Comparison of ENCODE assay signal across 12 cellular contexts in genomic region chr12:28610401-28611114, GRCh38.
"Had no signal": no experiment of that assay in that cellular context is flagged by ENCODE, and none has a peak within 500 bp of the region (broad histone marks: within the 10 kb centered on the region; RNA-seq: fewer than 3 reads in every experiment).

No MANE protein-coding gene starts in this region.

- H3K27ac ChIP-seq: cardiac muscle cell had no signal

- H3K27me3 ChIP-seq: cardiac muscle cell had no signal

- DNase-seq: activated CD8-positive, alpha-beta memory T cell treated with anti-CD3 and anti-CD28 coated beads, Interleukin-2, amount 50 U/mL, for 4 hours; activated CD8-positive, alpha-beta T cell treated with anti-CD3 and anti-CD28 coated beads for 36 hours; activated gamma-delta T cell treated with Interleukin-2 at 50 U/mL for 16 hours; activated naive CD8-positive, alpha-beta T cell treated with anti-CD3 and anti-CD28 coated beads for 36 hours; activated T-cell treated with anti-CD3 and anti-CD28 coated beads, Interleukin-2, amount 50 U/mL, for 72 hours; effector memory CD4-positive, alpha-beta T cell; left cardiac atrium; stimulated activated CD4-positive, alpha-beta T cell treated with anti-CD3 and anti-CD28 coated beads, Interleukin-4, amount 100 ng/mL, for 4 hours; stimulated activated naive CD8-positive, alpha-beta T cell treated with anti-CD3 and anti-CD28 coated beads, Interleukin-15, amount 100 ng/mL, for 72 hours; T-helper 9 cell had no signal

- H3K4me3 ChIP-seq: cardiac muscle cell had no signal

- H3K4me3 Mint-ChIP-seq: activated CD8-positive, alpha-beta T cell treated with anti-CD3 and anti-CD28 coated beads for 36 hours; activated naive CD8-positive, alpha-beta T cell treated with anti-CD3 and anti-CD28 coated beads for 36 hours; activated T-cell treated with anti-CD3 and anti-CD28 coated beads, Interleukin-2, amount 50 U/mL, for 72 hours; natural killer cell treated with Interleukin-12 subunit alpha and Interleukin-12 subunit beta and Interleukin-15 and Interleukin-18, amount 100 ng/mL, for 72 hours; stimulated activated naive CD8-positive, alpha-beta T cell treated with anti-CD3 and anti-CD28 coated beads, Interleukin-15, amount 100 ng/mL, for 72 hours had no signal

- H3K27ac Mint-ChIP-seq: activated CD8-positive, alpha-beta T cell treated with anti-CD3 and anti-CD28 coated beads for 36 hours; activated naive CD8-positive, alpha-beta T cell treated with anti-CD3 and anti-CD28 coated beads for 36 hours; activated T-cell treated with anti-CD3 and anti-CD28 coated beads, Interleukin-2, amount 50 U/mL, for 72 hours; natural killer cell treated with Interleukin-12 subunit alpha and Interleukin-12 subunit beta and Interleukin-15 and Interleukin-18, amount 100 ng/mL, for 72 hours; stimulated activated naive CD8-positive, alpha-beta T cell treated with anti-CD3 and anti-CD28 coated beads, Interleukin-15, amount 100 ng/mL, for 72 hours had no signal

- H3K4me1 Mint-ChIP-seq: activated naive CD8-positive, alpha-beta T cell treated with anti-CD3 and anti-CD28 coated beads for 36 hours; stimulated activated naive CD8-positive, alpha-beta T cell treated with anti-CD3 and anti-CD28 coated beads, Interleukin-15, amount 100 ng/mL, for 72 hours had no signal

- H3K36me3 Mint-ChIP-seq: activated naive CD8-positive, alpha-beta T cell treated with anti-CD3 and anti-CD28 coated beads for 36 hours had no signal

- H3K36me3 ChIP-seq: cardiac muscle cell had no signal

- ATAC-seq: activated CD8-positive, alpha-beta T cell treated with anti-CD3 and anti-CD28 coated beads for 36 hours; activated T-cell treated with anti-CD3 and anti-CD28 coated beads, Interleukin-2, amount 50 U/mL, for 72 hours; natural killer cell treated with Interleukin-12 subunit alpha and Interleukin-12 subunit beta and Interleukin-15 and Interleukin-18, amount 100 ng/mL, for 72 hours; stimulated activated naive CD8-positive, alpha-beta T cell treated with anti-CD3 and anti-CD28 coated beads, Interleukin-15, amount 100 ng/mL, for 72 hours had no signal
